Comparison of ENCODE assay signal across 33 cellular contexts in genomic region chr6:44466955-44467354, GRCh38.
"Had no signal": no experiment of that assay in that cellular context is flagged by ENCODE, and none has a peak within 500 bp of the region (broad histone marks: within the 10 kb centered on the region; RNA-seq: fewer than 3 reads in every experiment).

No MANE protein-coding gene starts in this region.

- H3K27me3 Mint-ChIP-seq: activated naive CD8-positive, alpha-beta T cell treated with anti-CD3 and anti-CD28 coated beads for 36 hours had no signal

- H3K36me3 ChIP-seq: adrenal gland, brain microvascular endothelial cell, breast epithelium had no signal

- H3K4me1 ChIP-seq: breast epithelium had no signal

- ATAC-seq: activated CD8-positive, alpha-beta memory T cell treated with anti-CD3 and anti-CD28 coated beads, Interleukin-2, amount 10 ng/mL, durations not matched to agents 7 days and 5 days; activated CD8-positive, alpha-beta T cell treated with anti-CD3 and anti-CD28 coated beads, Interleukin-2, amount 10 ng/mL, durations not matched to agents 7 days and 5 days; activated naive CD4-positive, alpha-beta T cell treated with anti-CD3 and anti-CD28 coated beads, Interleukin-2, amount 50 U/mL, for 72 hours; body of pancreas had no signal

- H3K36me3 Mint-ChIP-seq: activated CD8-positive, alpha-beta memory T cell treated with anti-CD3 and anti-CD28 coated beads, Interleukin-2, amount 10 ng/mL, durations not matched to agents 7 days and 5 days; activated naive CD4-positive, alpha-beta T cell treated with anti-CD3 and anti-CD28 coated beads, Interleukin-2, amount 50 U/mL, for 72 hours; activated naive CD8-positive, alpha-beta T cell treated with anti-CD3 and anti-CD28 coated beads for 36 hours had no signal

- H3K27me3 ChIP-seq: body of pancreas, brain microvascular endothelial cell, breast epithelium had no signal

- H3K9me3 ChIP-seq: adrenal gland, body of pancreas, breast epithelium had no signal

- H3K9me3 Mint-ChIP-seq: activated B cell treated with CpG ODN at 0.5 μM for 24 hours; activated CD4-positive, alpha-beta memory T cell treated with anti-CD3 and anti-CD28 coated beads, Interleukin-2, amount 10 ng/mL, durations not matched to agents 7 days and 5 days; activated CD4-positive, alpha-beta T cell treated with anti-CD3 and anti-CD28 coated beads, Interleukin-2, amount 10 ng/mL, durations not matched to agents 24 days and 14 days; activated naive CD4-positive, alpha-beta T cell treated with anti-CD3 and anti-CD28 coated beads, Interleukin-2, amount 50 U/mL, for 72 hours; activated naive CD8-positive, alpha-beta T cell treated with anti-CD3 and anti-CD28 coated beads for 36 hours; activated T-cell treated with anti-CD3 and anti-CD28 coated beads, Interleukin-2, amount 50 U/mL, for 24 hours; activated T-helper 2 cell treated with anti-CD3 and anti-CD28 coated beads, Interferon-gamma antibody, Interleukin-2, Interleukin-4, amounts not matched to agents 10 μg/mL and 5 μg/mL and 100 μg/mL, durations not matched to agents 14 hours and 24 hours and 36 hours; T-helper 1 cell treated with Interleukin-12 subunit alpha and Interleukin-12 subunit beta and Interleukin-4 antibody, amounts not matched to agents 30 μg/mL and 1 μg/mL, for 36 hours; T-helper 2 cell treated with Interferon-gamma antibody and Interleukin-4, amounts not matched to agents 5 μg/mL and 100 μg/mL, for 36 hours had no signal

- H3K27ac ChIP-seq: adrenal gland, body of pancreas, brain microvascular endothelial cell, breast epithelium, VCaP had no signal

- DNase-seq: activated B cell treated with CpG ODN at 0.5 μM for 24 hours; activated CD4-positive, alpha-beta memory T cell treated with anti-CD3 and anti-CD28 coated beads, Interleukin-2, amount 10 ng/mL, durations not matched to agents 7 days and 5 days; activated CD4-positive, alpha-beta T cell treated with anti-CD3 and anti-CD28 coated beads for 4 hours; activated CD4-positive, alpha-beta T cell treated with anti-CD3 and anti-CD28 coated beads, Interleukin-2, amount 10 ng/mL, durations not matched to agents 24 days and 14 days; activated CD4-positive, alpha-beta T cell treated with anti-CD3 and anti-CD28 coated beads, Interleukin-2, amount 50 U/mL, for 48 hours; activated CD4-positive, CD25-positive, alpha-beta regulatory T cell treated with anti-CD3 and anti-CD28 coated beads, Interleukin-2, amount 50 U/mL, for 72 hours; activated CD8-positive, alpha-beta memory T cell treated with anti-CD3 and anti-CD28 coated beads for 24 hours; activated CD8-positive, alpha-beta T cell treated with anti-CD3 and anti-CD28 coated beads, Interleukin-2, amount 10 ng/mL, durations not matched to agents 7 days and 5 days; activated effector memory CD4-positive, alpha-beta T cell treated with Interleukin-2 at 50 U/mL for 16 hours; activated gamma-delta T cell; activated naive CD4-positive, alpha-beta T cell treated with anti-CD3 and anti-CD28 coated beads, Interleukin-2, amount 50 U/mL, for 16 hours; activated naive CD4-positive, alpha-beta T cell treated with Interleukin-2 at 50 U/mL for 16 hours; activated naive CD8-positive, alpha-beta T cell treated with anti-CD3 and anti-CD28 coated beads for 36 hours; activated T-cell treated with anti-CD3 and anti-CD28 coated beads, Interleukin-2, amount 50 U/mL, for 24 hours; activated T-cell treated with anti-CD3 and anti-CD28 coated beads, Interleukin-2, amount 50 U/mL, for 48 hours; amniotic stem cell; aorta; body of pancreas; brain microvascular endothelial cell; central memory CD4-positive, alpha-beta T cell; T-helper 1 cell; T-helper 2 cell; T-helper 9 cell had no signal

- H3K4me1 Mint-ChIP-seq: activated B cell treated with CpG ODN at 0.5 μM for 24 hours; activated CD4-positive, alpha-beta T cell treated with anti-CD3 and anti-CD28 coated beads, Interleukin-2, amount 10 ng/mL, durations not matched to agents 24 days and 14 days; activated naive CD8-positive, alpha-beta T cell treated with anti-CD3 and anti-CD28 coated beads for 36 hours had no signal

- FAIRE-seq: astrocyte, TTC549 had no signal

- H3K4me3 Mint-ChIP-seq: activated B cell treated with CpG ODN at 0.5 μM for 24 hours; activated CD4-positive, alpha-beta memory T cell treated with anti-CD3 and anti-CD28 coated beads, Interleukin-2, amount 10 ng/mL, durations not matched to agents 7 days and 5 days; activated CD4-positive, alpha-beta T cell treated with anti-CD3 and anti-CD28 coated beads, Interleukin-2, amount 10 ng/mL, durations not matched to agents 24 days and 14 days; activated CD8-positive, alpha-beta memory T cell treated with anti-CD3 and anti-CD28 coated beads, Interleukin-2, amount 10 ng/mL, durations not matched to agents 7 days and 5 days; activated CD8-positive, alpha-beta T cell treated with anti-CD3 and anti-CD28 coated beads, Interleukin-2, amount 10 ng/mL, durations not matched to agents 7 days and 5 days; activated naive CD8-positive, alpha-beta T cell treated with anti-CD3 and anti-CD28 coated beads for 36 hours; activated T-cell treated with anti-CD3 and anti-CD28 coated beads, Interleukin-2, amount 50 U/mL, for 24 hours; T-helper 1 cell treated with Interleukin-12 subunit alpha and Interleukin-12 subunit beta and Interleukin-4 antibody, amounts not matched to agents 30 μg/mL and 1 μg/mL, for 36 hours; T-helper 2 cell treated with Interferon-gamma antibody and Interleukin-4, amounts not matched to agents 5 μg/mL and 100 μg/mL, for 36 hours had no signal

- H3K4me3 ChIP-seq: adrenal gland, body of pancreas, breast epithelium had no signal

- H3K27ac Mint-ChIP-seq: activated B cell treated with CpG ODN at 0.5 μM for 24 hours; activated CD4-positive, alpha-beta memory T cell treated with anti-CD3 and anti-CD28 coated beads, Interleukin-2, amount 10 ng/mL, durations not matched to agents 7 days and 5 days; activated CD4-positive, alpha-beta T cell treated with anti-CD3 and anti-CD28 coated beads, Interleukin-2, amount 10 ng/mL, durations not matched to agents 24 days and 14 days; activated CD8-positive, alpha-beta memory T cell treated with anti-CD3 and anti-CD28 coated beads, Interleukin-2, amount 10 ng/mL, durations not matched to agents 7 days and 5 days; activated CD8-positive, alpha-beta T cell treated with anti-CD3 and anti-CD28 coated beads, Interleukin-2, amount 10 ng/mL, durations not matched to agents 7 days and 5 days; activated naive CD4-positive, alpha-beta T cell treated with anti-CD3 and anti-CD28 coated beads, Interleukin-2, amount 50 U/mL, for 72 hours; activated naive CD8-positive, alpha-beta T cell treated with anti-CD3 and anti-CD28 coated beads for 36 hours; activated T-cell treated with anti-CD3 and anti-CD28 coated beads, Interleukin-2, amount 50 U/mL, for 24 hours; activated T-helper 2 cell treated with anti-CD3 and anti-CD28 coated beads, Interferon-gamma antibody, Interleukin-2, Interleukin-4, amounts not matched to agents 10 μg/mL and 5 μg/mL and 100 μg/mL, durations not matched to agents 14 hours and 24 hours and 36 hours; T-helper 1 cell treated with Interleukin-12 subunit alpha and Interleukin-12 subunit beta and Interleukin-4 antibody, amounts not matched to agents 30 μg/mL and 1 μg/mL, for 36 hours; T-helper 2 cell treated with Interferon-gamma antibody and Interleukin-4, amounts not matched to agents 5 μg/mL and 100 μg/mL, for 36 hours had no signal
